Comparison of ENCODE assay signal across 1 cellular context in genomic region chr4:172830295-172830764, GRCh38.
TF ChIP-seq lines count a peak whose summit lies in the region.

No MANE protein-coding gene starts in this region.

TF ChIP-seq in GM23338, 12 proteins besides CTCF, POLR2A, EP300 and RAD21 (continued from another document):
- TF ChIP-seq REST (IDR thresholded peaks at IDR 0.05; ENCODE audit: unreplicated experiment) (no peak), EZH2phosphoT487 (IDR thresholded peaks at IDR 0.05; ENCODE audit: unreplicated experiment) (no peak), POLR2AphosphoS5 (IDR thresholded peaks at IDR 0.05; ENCODE audit: low read depth) (no peak), ZNF114 (CRISPR knock-in tag; IDR thresholded peaks at IDR 0.05) (no peak), ZNF331 (CRISPR knock-in tag; IDR thresholded peaks at IDR 0.05; ENCODE audit: low read depth) (no peak), STAT1 (IDR thresholded peaks at IDR 0.05; ENCODE audit: unreplicated experiment) (no peak)
TF ChIP-seq in GM23338: peak in this region for 0.
